1 cellular context compared by ENCODE assay signal in genomic region chr20:53677447-53678314, GRCh38.
A peak's percentile ranks its signal among the peaks of the same experiment; 100 is the strongest.
TF ChIP-seq lines count a peak whose summit lies in the region.

No MANE protein-coding gene starts in this region.

TF ChIP-seq in HepG2, 621 proteins besides CTCF, POLR2A, EP300 and RAD21 (continued from another document and continues in another):
- TF ChIP-seq PRDM4 (CRISPR knock-in tag; IDR thresholded peaks at IDR 0.05; ENCODE audit: borderline replicate concordance) (no peak), IKZF4 (CRISPR knock-in tag; IDR thresholded peaks at IDR 0.05; ENCODE audit: borderline replicate concordance, low read depth, not compliant biosample characterization) (no peak), GLI4 (CRISPR knock-in tag; IDR thresholded peaks at IDR 0.05; ENCODE audit: borderline replicate concordance) (peak; percentile 54; the same call in 1 of the 2 replicates), WIZ (CRISPR knock-in tag; IDR thresholded peaks at IDR 0.05) (peak; percentile 69; the same call in 1 of the 2 replicates), BCLAF1 (IDR thresholded peaks at IDR 0.05) (no peak), KDM4B (CRISPR knock-in tag; IDR thresholded peaks at IDR 0.05) (peak; percentile 85; the same call in 1 of the 2 replicates), GFI1 (CRISPR knock-in tag; IDR thresholded peaks at IDR 0.05; ENCODE audit: borderline replicate concordance) (peak; percentile 54), ZNF121 (CRISPR knock-in tag; IDR thresholded peaks at IDR 0.05) (0 out of 2 replicates have a peak, but pooled peaks have one; percentile 45), FIP1L1 (IDR thresholded peaks at IDR 0.05; ENCODE audit: borderline replicate concordance, insufficient read depth, low read depth, low read length) (no peak), PRPF4 (IDR thresholded peaks at IDR 0.05; ENCODE audit: low read depth, low read length, poor library complexity, severe bottlenecking) (peak; percentile 93), ZFP82 (CRISPR knock-in tag; IDR thresholded peaks at IDR 0.05; ENCODE audit: borderline replicate concordance) (no peak), GATAD2A (CRISPR knock-in tag; IDR thresholded peaks at IDR 0.05) (peak; percentile 95), TBL1XR1 (IDR thresholded peaks at IDR 0.05; ENCODE audit: borderline replicate concordance, low read length, partially characterized antibody) (peak; percentile 50), POLR2G (IDR thresholded peaks at IDR 0.05; ENCODE audit: low read depth, low read length) (peak; percentile 94), RFX3 (CRISPR knock-in tag; IDR thresholded peaks at IDR 0.05) (no peak), MED1 (CRISPR knock-in tag; IDR thresholded peaks at IDR 0.05) (peak; percentile 81), BCL6 (CRISPR knock-in tag; IDR thresholded peaks at IDR 0.05) (peak; percentile 49), IRF2 (CRISPR knock-in tag; IDR thresholded peaks at IDR 0.05) (peak; percentile 84; the same call in 1 of the 2 replicates), ZSCAN20 (CRISPR knock-in tag; IDR thresholded peaks at IDR 0.05; ENCODE audit: borderline replicate concordance) (no peak), ZNF7 (CRISPR knock-in tag; IDR thresholded peaks at IDR 0.05) (peak; percentile 27; the same call in 1 of the 2 replicates), NFATC3 (CRISPR knock-in tag; IDR thresholded peaks at IDR 0.05) (no peak; the same call in 1 of the 2 replicates), JUN (CRISPR knock-in tag; IDR thresholded peaks at IDR 0.05) (no peak), HINFP (CRISPR knock-in tag; IDR thresholded peaks at IDR 0.05; ENCODE audit: low read depth) (no peak), TRAFD1 (CRISPR knock-in tag; IDR thresholded peaks at IDR 0.05; ENCODE audit: borderline replicate concordance) (no peak), RBM22 (optimal IDR thresholded peaks at IDR 0.05; ENCODE audit: low read length) (peak; percentile 18), FOXO1 (CRISPR knock-in tag; IDR thresholded peaks at IDR 0.05) (peak; percentile 70; the same call in 1 of the 2 replicates), ZSCAN22 (CRISPR knock-in tag; IDR thresholded peaks at IDR 0.05) (0 out of 2 replicates have a peak, but pooled peaks have one; percentile 43), ZNF878 (CRISPR knock-in tag; IDR thresholded peaks at IDR 0.05) (peak; percentile 71; the same call in 1 of the 2 replicates), ZNF619 (CRISPR knock-in tag; IDR thresholded peaks at IDR 0.05) (0 out of 2 replicates have a peak, but pooled peaks have one; percentile 73), SUZ12 (IDR thresholded peaks at IDR 0.05; ENCODE audit: low read depth, low read length) (no peak), SALL2 (CRISPR knock-in tag; IDR thresholded peaks at IDR 0.05) (peak; percentile 40), KLF13 (CRISPR knock-in tag; IDR thresholded peaks at IDR 0.05) (no peak), HNF4G (IDR thresholded peaks at IDR 0.05; ENCODE audit: borderline replicate concordance, low read depth, low read length) (peak; percentile 96), HNF4G (CRISPR knock-in tag; IDR thresholded peaks at IDR 0.05; ENCODE audit: borderline replicate concordance, low read depth) (peak; percentile 95), FOXK1 (CRISPR knock-in tag; IDR thresholded peaks at IDR 0.05; ENCODE audit: borderline replicate concordance, low read depth) (peak; percentile 80; the same call in 1 of the 2 replicates), ZSCAN25 (CRISPR knock-in tag; IDR thresholded peaks at IDR 0.05) (peak; percentile 80; the same call in 1 of the 2 replicates), ZNF431 (CRISPR knock-in tag; IDR thresholded peaks at IDR 0.05; ENCODE audit: borderline replicate concordance, low read depth) (0 out of 2 replicates have a peak, but pooled peaks have one; percentile 44), ZNF737 (CRISPR knock-in tag; IDR thresholded peaks at IDR 0.05; ENCODE audit: borderline replicate concordance) (no peak), ZEB1 (IDR thresholded peaks at IDR 0.05; ENCODE audit: insufficient replicate concordance, low read depth) (peak; percentile 90), ISL2 (CRISPR knock-in tag; IDR thresholded peaks at IDR 0.05) (peak; percentile 80), YY1 (IDR thresholded peaks at IDR 0.05; ENCODE audit: insufficient read depth, insufficient replicate concordance, low read depth, low read length) (peak; percentile 75), ZNF710 (CRISPR knock-in tag; IDR thresholded peaks at IDR 0.05; ENCODE audit: borderline replicate concordance) (peak; percentile 98), MXD4 (CRISPR knock-in tag; IDR thresholded peaks at IDR 0.05) (peak; percentile 36; the same call in 1 of the 2 replicates), MBD4 (IDR thresholded peaks at IDR 0.05; ENCODE audit: borderline replicate concordance, low read length) (no peak), ZNF317 (CRISPR knock-in tag; IDR thresholded peaks at IDR 0.05) (peak; percentile 97), TEF (CRISPR knock-in tag; IDR thresholded peaks at IDR 0.05) (no peak; the same call in 1 of the 2 replicates), ZFP36L1 (CRISPR knock-in tag; IDR thresholded peaks at IDR 0.05) (peak; percentile 89), ZBTB14 (CRISPR knock-in tag; IDR thresholded peaks at IDR 0.05) (no peak), ARHGAP35 (CRISPR knock-in tag; IDR thresholded peaks at IDR 0.05; ENCODE audit: borderline replicate concordance) (peak; percentile 61; the same call in 1 of the 2 replicates), ZNF607 (CRISPR knock-in tag; IDR thresholded peaks at IDR 0.05; ENCODE audit: borderline replicate concordance) (peak; percentile 88; the same call in 1 of the 2 replicates), ZNF672 (CRISPR knock-in tag; IDR thresholded peaks at IDR 0.05) (no peak), RBFOX2 (IDR thresholded peaks at IDR 0.05; ENCODE audit: low read depth, low read length) (peak; percentile 86), ERF (CRISPR knock-in tag; IDR thresholded peaks at IDR 0.05) (peak; percentile 92), KLF6 (CRISPR knock-in tag; IDR thresholded peaks at IDR 0.05) (peak; percentile 88), ZKSCAN1 (IDR thresholded peaks at IDR 0.05; ENCODE audit: low read length) (no peak; the same call in 1 of the 2 replicates), MZF1 (CRISPR knock-in tag; IDR thresholded peaks at IDR 0.05; ENCODE audit: borderline replicate concordance) (no peak), ZKSCAN5 (CRISPR knock-in tag; IDR thresholded peaks at IDR 0.05) (no peak; the same call in 1 of the 2 replicates), NR2F2 (IDR thresholded peaks at IDR 0.05; ENCODE audit: borderline replicate concordance, low read depth) (0 out of 2 replicates have a peak, but pooled peaks have one; percentile 50), ZNF597 (CRISPR knock-in tag; IDR thresholded peaks at IDR 0.05) (no peak)
